ENCODE assay signal across 31 cellular contexts in genomic region chr6:129215916-129216525, GRCh38.
"Had no signal": no experiment of that assay in that cellular context is flagged by ENCODE, and none has a peak within 500 bp of the region (broad histone marks: within the 10 kb centered on the region; RNA-seq: fewer than 3 reads in every experiment).

No MANE protein-coding gene starts in this region.

- H3K36me3 ChIP-seq: left lung, lower lobe of right lung, upper lobe of left lung, WERI-Rb-1 had no signal

- H3K9me3 Mint-ChIP-seq: activated CD4-positive, alpha-beta memory T cell treated with anti-CD3 and anti-CD28 coated beads for 36 hours; activated CD4-positive, alpha-beta T cell treated with anti-CD3 and anti-CD28 coated beads, Interleukin-2, amount 10 ng/mL, durations not matched to agents 24 days and 14 days; activated T-cell treated with anti-CD3 and anti-CD28 coated beads, Interleukin-2, amount 50 U/mL, for 24 hours; natural killer cell treated with Interleukin-12 subunit alpha and Interleukin-12 subunit beta and Interleukin-15 and Interleukin-18, amount 100 ng/mL, for 72 hours; stimulated activated memory B cell treated with anti-CD40 and anti-IgM and Interleukin-4, amounts not matched to agents 10 μg/mL and 1 μg/mL and 100 μg/mL, for 72 hours; stimulated activated naive CD8-positive, alpha-beta T cell treated with anti-CD3 and anti-CD28 coated beads, Interleukin-15, amount 100 ng/mL, for 72 hours had no signal

- H3K4me3 ChIP-seq: coronary artery, dorsolateral prefrontal cortex, heart right ventricle, left lung, lower lobe of right lung, mucosa of descending colon, skin epidermis, upper lobe of left lung had no signal

- DNase-seq: activated CD4-positive, alpha-beta memory T cell treated with anti-CD3 and anti-CD28 coated beads for 36 hours; activated CD4-positive, alpha-beta T cell treated with anti-CD3 and anti-CD28 coated beads, Interleukin-2, amount 10 ng/mL, durations not matched to agents 24 days and 14 days; activated CD4-positive, CD25-positive, alpha-beta regulatory T cell treated with anti-CD3 and anti-CD28 coated beads, Interleukin-2, amount 50 U/mL, for 72 hours; activated CD8-positive, alpha-beta memory T cell treated with anti-CD3 and anti-CD28 coated beads, Interleukin-2, amount 50 U/mL, for 4 hours; activated gamma-delta T cell; activated naive CD4-positive, alpha-beta T cell treated with anti-CD3 and anti-CD28 coated beads, Interleukin-2, amount 50 U/mL, for 16 hours; activated T-cell treated with anti-CD3 and anti-CD28 coated beads, Interleukin-2, amount 50 U/mL, for 24 hours; cerebellar nuclear complex; dorsolateral prefrontal cortex; effector memory CD4-positive, alpha-beta T cell; erythroblast; foreskin melanocyte; heart right ventricle; left lung; lower lobe of right lung; mesendoderm; mucosa of descending colon; stimulated activated CD4-positive, alpha-beta T cell treated with anti-CD3 and anti-CD28 coated beads, Interleukin-4, amount 100 ng/mL, for 4 hours; stimulated activated CD8-positive, alpha-beta memory T cell treated with anti-CD3 and anti-CD28 coated beads, Interleukin-4, amount 100 ng/mL, for 48 hours; stimulated activated naive CD8-positive, alpha-beta T cell treated with anti-CD3 and anti-CD28 coated beads, Interleukin-15, amount 100 ng/mL, for 72 hours; substantia nigra; T-helper 17 cell; T1000; upper lobe of left lung; WERI-Rb-1 had no signal

- H3K9me3 ChIP-seq: heart right ventricle, left lung, lower lobe of right lung, mucosa of descending colon, upper lobe of left lung had no signal

- H3K4me3 Mint-ChIP-seq: activated CD4-positive, alpha-beta memory T cell treated with anti-CD3 and anti-CD28 coated beads for 36 hours; activated CD4-positive, alpha-beta T cell treated with anti-CD3 and anti-CD28 coated beads, Interleukin-2, amount 10 ng/mL, durations not matched to agents 24 days and 14 days; activated T-cell treated with anti-CD3 and anti-CD28 coated beads, Interleukin-2, amount 50 U/mL, for 24 hours; natural killer cell treated with Interleukin-12 subunit alpha and Interleukin-12 subunit beta and Interleukin-15 and Interleukin-18, amount 100 ng/mL, for 72 hours; stimulated activated memory B cell treated with anti-CD40 and anti-IgM and Interleukin-4, amounts not matched to agents 10 μg/mL and 1 μg/mL and 100 μg/mL, for 72 hours; stimulated activated naive CD8-positive, alpha-beta T cell treated with anti-CD3 and anti-CD28 coated beads, Interleukin-15, amount 100 ng/mL, for 72 hours; T-helper 17 cell had no signal

- H3K4me1 ChIP-seq: left lung, lower lobe of right lung, upper lobe of left lung had no signal

- H3K4me1 Mint-ChIP-seq: activated CD4-positive, alpha-beta T cell treated with anti-CD3 and anti-CD28 coated beads, Interleukin-2, amount 10 ng/mL, durations not matched to agents 24 days and 14 days; stimulated activated memory B cell treated with anti-CD40 and anti-IgM and Interleukin-4, amounts not matched to agents 10 μg/mL and 1 μg/mL and 100 μg/mL, for 72 hours; stimulated activated naive CD8-positive, alpha-beta T cell treated with anti-CD3 and anti-CD28 coated beads, Interleukin-15, amount 100 ng/mL, for 72 hours; T-helper 17 cell had no signal

- H3K27ac ChIP-seq: coronary artery, dorsolateral prefrontal cortex, heart right ventricle, left lung, lower lobe of right lung, skin epidermis, upper lobe of left lung, WERI-Rb-1 had no signal

- ATAC-seq: heart right ventricle; left lung; lower lobe of right lung; mucosa of descending colon; natural killer cell treated with Interleukin-12 subunit alpha and Interleukin-12 subunit beta and Interleukin-15 and Interleukin-18, amount 100 ng/mL, for 72 hours; sciatic nerve; stimulated activated memory B cell treated with anti-CD40 and anti-IgM and Interleukin-4, amounts not matched to agents 10 μg/mL and 1 μg/mL and 100 μg/mL, for 72 hours; stimulated activated naive CD8-positive, alpha-beta T cell treated with anti-CD3 and anti-CD28 coated beads, Interleukin-15, amount 100 ng/mL, for 72 hours; T-helper 17 cell had no signal

- H3K36me3 Mint-ChIP-seq: activated CD4-positive, alpha-beta memory T cell treated with anti-CD3 and anti-CD28 coated beads for 36 hours; natural killer cell treated with Interleukin-12 subunit alpha and Interleukin-12 subunit beta and Interleukin-15 and Interleukin-18, amount 100 ng/mL, for 72 hours; stimulated activated memory B cell treated with anti-CD40 and anti-IgM and Interleukin-4, amounts not matched to agents 10 μg/mL and 1 μg/mL and 100 μg/mL, for 72 hours had no signal

- H3K27me3 ChIP-seq: dorsolateral prefrontal cortex, heart right ventricle, left lung, upper lobe of left lung had no signal

- H3K27ac Mint-ChIP-seq: activated CD4-positive, alpha-beta memory T cell treated with anti-CD3 and anti-CD28 coated beads for 36 hours; activated CD4-positive, alpha-beta T cell treated with anti-CD3 and anti-CD28 coated beads, Interleukin-2, amount 10 ng/mL, durations not matched to agents 24 days and 14 days; activated T-cell treated with anti-CD3 and anti-CD28 coated beads, Interleukin-2, amount 50 U/mL, for 24 hours; natural killer cell treated with Interleukin-12 subunit alpha and Interleukin-12 subunit beta and Interleukin-15 and Interleukin-18, amount 100 ng/mL, for 72 hours; progenitor cell of endocrine pancreas; stimulated activated memory B cell treated with anti-CD40 and anti-IgM and Interleukin-4, amounts not matched to agents 10 μg/mL and 1 μg/mL and 100 μg/mL, for 72 hours; stimulated activated naive CD8-positive, alpha-beta T cell treated with anti-CD3 and anti-CD28 coated beads, Interleukin-15, amount 100 ng/mL, for 72 hours; T-helper 17 cell had no signal

- H3K27me3 Mint-ChIP-seq: activated CD4-positive, alpha-beta memory T cell treated with anti-CD3 and anti-CD28 coated beads for 36 hours; activated CD4-positive, alpha-beta T cell treated with anti-CD3 and anti-CD28 coated beads, Interleukin-2, amount 10 ng/mL, durations not matched to agents 24 days and 14 days; stimulated activated memory B cell treated with anti-CD40 and anti-IgM and Interleukin-4, amounts not matched to agents 10 μg/mL and 1 μg/mL and 100 μg/mL, for 72 hours; stimulated activated naive CD8-positive, alpha-beta T cell treated with anti-CD3 and anti-CD28 coated beads, Interleukin-15, amount 100 ng/mL, for 72 hours had no signal
